Comparison of ENCODE assay signal across 8 cellular contexts in the genomic region with DNA sequence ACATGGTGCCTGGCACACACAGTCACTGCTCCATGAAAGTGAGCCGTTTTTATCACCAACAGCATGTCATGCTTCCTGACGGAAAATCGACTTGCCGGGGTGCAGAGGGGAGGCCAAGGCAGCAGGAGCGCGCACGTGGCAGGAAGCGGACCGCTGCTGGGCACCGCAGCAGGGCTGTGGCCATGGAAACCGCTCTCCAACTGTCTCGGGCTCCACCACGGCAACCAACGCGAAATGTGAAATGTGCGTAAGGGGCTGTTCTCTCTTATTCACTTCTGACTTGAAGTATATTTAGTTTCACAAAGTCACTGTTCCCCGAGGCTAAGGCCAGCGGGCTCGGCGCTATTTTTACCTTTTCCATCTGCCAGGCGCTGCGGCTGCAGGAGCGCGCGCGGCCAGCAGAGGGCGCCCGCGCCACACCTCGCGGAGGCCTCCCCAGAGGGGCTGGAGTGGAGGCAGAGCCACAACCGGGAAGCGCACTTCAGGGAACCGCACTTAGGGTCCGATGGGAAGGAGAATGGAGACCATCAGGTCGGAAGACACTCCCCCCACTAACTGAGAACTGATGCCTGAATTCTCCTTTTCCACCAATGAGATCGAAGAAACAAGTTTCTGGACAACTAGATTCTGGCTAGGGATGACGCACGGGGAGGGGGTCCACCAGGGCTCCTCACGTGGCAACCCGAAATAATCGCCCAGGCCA. TPM values are rescaled to one million over a fixed set of nuclear protein-coding genes. Genes with fewer than 3 reads are reported as not detected.
A peak's percentile ranks its signal among the peaks of the same experiment; 100 is the strongest.
DNase-seq lines count a peak whose midpoint lies in the region; ATAC-seq, FAIRE-seq and TF ChIP-seq lines count a peak whose summit lies in the region.

No MANE protein-coding gene starts in this region.

- FAIRE-seq in astrocyte (lab: Jason Lieb, UNC) = no peak

- H3K4me1 Mint-ChIP-seq in astrocyte (ENCODE audit: low read depth, unreplicated experiment) = no peaks in the 10 kb centered on the region

- no peak overlapping the region for H3K27ac Mint-ChIP-seq in astrocyte (ENCODE audit: unreplicated experiment)

- H3K27ac ChIP-seq in astrocyte (ENCODE audit: low read depth, low read length) = no peak overlapping the region
- peak overlapping the region; percentile 70 to 84 (median 78) for H3K27ac ChIP-seq in gastrocnemius medialis

- H3K9ac ChIP-seq in astrocyte (ENCODE audit: low read length) = no peak overlapping the region

- POLR2A ChIA-PET in AG04449 (lab: Yijun Ruan, JAX) = no interaction called here

- CTCF ChIA-PET in AG04449 (lab: Yijun Ruan, JAX) = interaction anchor here (0.8 to 1.6 kb wide), 13 partner anchors 9 to 294 kb away, joined by 3 to 20 read pairs (median 5); partner anchors contain the start of gene RCC2

- H3K4me3 ChIP-seq in AG04449 (ENCODE audit: low read depth, low read length) (no peak overlapping the region), astrocyte (ENCODE audit: insufficient read depth, low read depth, low read length) (no peak overlapping the region), gastrocnemius medialis (peak overlapping the region in 3 of 4 donors; percentile 5 to 34 (median 25))

- H3K36me3 ChIP-seq in astrocyte (ENCODE audit: insufficient read depth, low read length) (peaks cover 69% of the 10 kb centered on the region), gastrocnemius medialis (peaks cover 0 to 73% of the 10 kb centered on the region in 2 donors)

- H2AFZ ChIP-seq in astrocyte (ENCODE audit: low read depth, low read length) = no peak overlapping the region

- H3K9me3 ChIP-seq in astrocyte (ENCODE audit: insufficient read depth, low read depth, low read length) = no peaks in the 10 kb centered on the region
- no peaks in the 10 kb centered on the region for H3K9me3 ChIP-seq in gastrocnemius medialis

- H3K4me3 Mint-ChIP-seq in astrocyte (ENCODE audit: unreplicated experiment) = no peak overlapping the region

- TF ChIP-seq CTCF in AG04449 (IDR thresholded peaks at IDR 0.05; ENCODE audit: insufficient read depth, low read length, missing control alignments) = peak; percentile 98
- TF ChIP-seq CTCF in GM20000 (IDR thresholded peaks at IDR 0.05; ENCODE audit: extremely low read depth, missing control alignments) = peak; percentile 100
- peak; percentile 91 for TF ChIP-seq CTCF in astrocyte (IDR thresholded peaks at IDR 0.05; ENCODE audit: insufficient read depth, low read depth, low read length)
- TF ChIP-seq CTCF in gastrocnemius medialis (IDR thresholded peaks at IDR 0.05 in 4 of 5, conservative IDR thresholded peaks at IDR 0.05 in 1 of 5) = peak; percentile 96 to 100 (median 98)

- H3K79me2 ChIP-seq in astrocyte (ENCODE audit: insufficient read depth, low read length) = peaks cover 52% of the 10 kb centered on the region

- H3K36me3 Mint-ChIP-seq in astrocyte (ENCODE audit: low read depth, unreplicated experiment) = peaks cover 15% of the 10 kb centered on the region

- peaks cover 71% of the 10 kb centered on the region for H4K20me1 ChIP-seq in astrocyte (ENCODE audit: insufficient read depth, low read length)

- no peaks in the 10 kb centered on the region for H3K27me3 Mint-ChIP-seq in astrocyte (ENCODE audit: low read depth, unreplicated experiment)

- H3K27me3 ChIP-seq in astrocyte (ENCODE audit: insufficient read depth, low read length) = no peaks in the 10 kb centered on the region
- H3K27me3 ChIP-seq in gastrocnemius medialis = no peaks in the 10 kb centered on the region

- H3K4me2 ChIP-seq in astrocyte (ENCODE audit: low read length) = no peak overlapping the region

- no peak for DNase-seq in AG04449 (ENCODE audit: low read depth, low spot score)
- DNase-seq in GM20000 (ENCODE audit: low spot score) = peak; percentile 82
- DNase-seq in T-helper 2 cell = peak; percentile 48 to 57 (median 52)
- DNase-seq in astrocyte (ENCODE audit: low read depth) = no peak
- peak; percentile 87 for DNase-seq in hepatic stellate cell (ENCODE audit: low spot score)
- DNase-seq in gastrocnemius medialis = peak; percentile 35 to 79
- no peak for DNase-seq in SW 1271 (lab: John Stamatoyannopoulos, UW)

- in situ Hi-C loops in gastrocnemius medialis (cut with MboI; ENCODE audit: low sequenced_read_pairs in 4 of 4) = loop anchor here in 1 of 4 donors (5.0 to 10.0 kb wide), 2 partner anchors 65 to 188 kb away; no protein-coding TSS in a partner anchor

- intact Hi-C loops in gastrocnemius medialis (cut with DNase I; ENCODE audit: low total_unique reads) = loop anchor here (1.0 to 10.0 kb wide), 3 partner anchors 20 to 188 kb away; partner anchors contain the start of gene RCC2

- H3K9me3 Mint-ChIP-seq in astrocyte (ENCODE audit: unreplicated experiment) = no peaks in the 10 kb centered on the region

- ATAC-seq in gastrocnemius medialis (peak; percentile 89 to 96), HG03378 (IDR thresholded peaks at IDR 0.05; ENCODE audit: unreplicated experiment) (no peak)

- peak in 1 of 2 donors; percentile 27 for TF ChIP-seq POLR2A in gastrocnemius medialis (IDR thresholded peaks at IDR 0.05)

- H3K4me1 ChIP-seq in astrocyte (ENCODE audit: insufficient read depth, low read length) = no peaks in the 10 kb centered on the region
- H3K4me1 ChIP-seq in gastrocnemius medialis = peaks cover 6 to 8% of the 10 kb centered on the region in 2 donors

RNA-seq across cellular contexts. Expression of gene RCC2, which starts 19.7 kb away (rescaled TPM):
- total RNA-seq in astrocyte (97.4 and 103 TPM in 2 replicates), gastrocnemius medialis (10 to 100 TPM in 1 of 4 donors, 1 to 10 TPM in 3; 5.7 to 11.5 (median 7.8) TPM)

RNA-seq across cellular contexts. Expression of gene PADI6, which starts 47.8 kb away (rescaled TPM):
- not detected in 2 replicates for total RNA-seq in astrocyte
- not detected for total RNA-seq in gastrocnemius medialis

Comparison
In these comparisons a context has a peak if more than half of its experiments do, and no peak if none do; other contexts are left out.
1. DNase-seq: peak in GM20000 (single experiment), T-helper 2 cell (5 of 5), hepatic stellate cell (single experiment) and gastrocnemius medialis (2 of 2); none in AG04449 (single experiment), astrocyte (single experiment) and SW 1271 (0 of 2).
2. H3K4me3 ChIP-seq: peak in gastrocnemius medialis (3 of 4); none in AG04449 (single experiment) and astrocyte (single experiment).
3. Peak in every context shown above with its lines, with median percentiles within 50 percentile points of each other: CTCF ChIP-seq.